11 cellular contexts compared by ENCODE assay signal in the genomic region with DNA sequence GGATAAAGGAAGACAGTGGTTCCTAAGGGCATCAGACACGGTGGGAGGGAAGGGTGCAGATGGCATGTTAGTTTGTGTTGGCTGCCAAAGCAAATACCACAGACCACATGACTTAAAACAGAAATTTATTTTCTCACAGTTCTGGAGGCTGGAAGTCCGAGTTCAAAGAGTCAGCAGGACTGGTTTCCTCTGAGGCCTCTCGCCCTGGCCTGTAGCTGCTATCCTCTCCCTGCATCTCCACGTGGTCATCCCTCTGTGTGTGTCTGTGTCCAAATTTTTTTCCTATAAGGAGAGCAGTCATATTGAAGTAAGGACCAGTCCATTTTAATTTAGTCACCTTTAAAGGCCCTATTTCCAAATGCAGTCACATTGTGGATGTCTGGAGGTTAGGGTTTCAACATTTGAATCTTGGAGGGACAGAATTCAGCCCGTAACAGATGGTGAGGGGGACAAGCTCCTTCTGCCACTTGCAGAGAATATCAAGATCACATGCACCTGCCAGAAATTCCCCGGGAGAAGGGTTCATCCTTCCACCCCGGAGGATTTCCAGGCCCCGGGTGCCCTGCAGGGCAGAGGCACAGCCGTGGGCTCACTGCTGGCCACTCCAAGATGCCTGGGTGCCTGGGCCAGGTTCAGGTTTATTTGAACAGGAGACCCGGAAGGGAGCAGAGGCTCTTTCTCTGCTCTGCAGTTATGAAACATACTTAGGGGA. TPM values are rescaled to one million over a fixed set of nuclear protein-coding genes. Genes with fewer than 3 reads are reported as not detected.
DNase-seq lines count a peak whose midpoint lies in the region; ATAC-seq and TF ChIP-seq lines count a peak whose summit lies in the region.
"Had no signal": no experiment of that assay in that cellular context is flagged by ENCODE, and none has a peak within 500 bp of the region (broad histone marks: within the 10 kb centered on the region; RNA-seq: fewer than 3 reads in every experiment).

No MANE protein-coding gene starts in this region.

- no peak for TF ChIP-seq CTCF in PC-9 (conservative IDR thresholded peaks at IDR 0.05)

- H3K36me3 Mint-ChIP-seq in activated CD4-positive, alpha-beta T cell treated with anti-CD3 and anti-CD28 coated beads, Interleukin-2, amount 10 ng/mL, durations not matched to agents 24 days and 14 days (ENCODE audit: low read depth): peaks cover 2% of the 10 kb centered on the region
- peaks cover 46% of the 10 kb centered on the region for H3K36me3 Mint-ChIP-seq in dendritic cell treated with granulocyte-macrophage colony-stimulating factor and Interleukin-4, amounts not matched to agents 40 ng/mL and 50 ng/mL, for 4 days (ENCODE audit: low read depth)

- peak overlapping the region; percentile 88 for H3K27ac Mint-ChIP-seq in activated CD4-positive, alpha-beta T cell treated with anti-CD3 and anti-CD28 coated beads, Interleukin-2, amount 10 ng/mL, durations not matched to agents 24 days and 14 days
- H3K27ac Mint-ChIP-seq in dendritic cell treated with granulocyte-macrophage colony-stimulating factor and Interleukin-4, amounts not matched to agents 40 ng/mL and 50 ng/mL, for 4 days: peak overlapping the region; percentile 72

- H2AFZ ChIP-seq in PC-9: no peak overlapping the region

- peaks cover 34% of the 10 kb centered on the region for H3K4me1 ChIP-seq in PC-9 (replicated peaks; ENCODE audit: insufficient read depth)

- POLR2A ChIA-PET in PC-9 (lab: Charles Lee; ENCODE audit: unreplicated experiment): interaction anchor here (0.5 to 0.6 kb wide), 2 partner anchors 105 to 298 kb away, joined by 5 to 7 read pairs; no protein-coding TSS in a partner anchor

- H3K4me3 Mint-ChIP-seq in activated CD4-positive, alpha-beta T cell treated with anti-CD3 and anti-CD28 coated beads, Interleukin-2, amount 10 ng/mL, durations not matched to agents 24 days and 14 days: peak overlapping the region; percentile 70
- H3K4me3 Mint-ChIP-seq in dendritic cell treated with granulocyte-macrophage colony-stimulating factor and Interleukin-4, amounts not matched to agents 40 ng/mL and 50 ng/mL, for 4 days: peak overlapping the region; percentile 63

- no peaks in the 10 kb centered on the region for H3K9me2 ChIP-seq in PC-9 (ENCODE audit: insufficient read depth)

- H3K27ac ChIP-seq in PC-9: no peak overlapping the region
- H3K27ac ChIP-seq: C4-2B, ovary, suprapubic skin had no signal

- no TSS peak for BruUV-seq in PC-9 (replicated peaks; lab: Mats Ljungman, UMichigan)

- no peaks in the 10 kb centered on the region for H3K9me3 Mint-ChIP-seq in activated CD4-positive, alpha-beta T cell treated with anti-CD3 and anti-CD28 coated beads, Interleukin-2, amount 10 ng/mL, durations not matched to agents 24 days and 14 days
- H3K9me3 Mint-ChIP-seq in dendritic cell treated with granulocyte-macrophage colony-stimulating factor and Interleukin-4, amounts not matched to agents 40 ng/mL and 50 ng/mL, for 4 days: no peaks in the 10 kb centered on the region

- 0 out of 2 replicates have a peak overlapping the region, but pooled peaks have one; percentile 2 for H3K4me2 ChIP-seq in PC-9

- no peaks in the 10 kb centered on the region for H3K79me2 ChIP-seq in PC-9 (ENCODE audit: low read depth)

- no peak for ATAC-seq in GM18520 (IDR thresholded peaks at IDR 0.05; ENCODE audit: unreplicated experiment)

- no peaks in the 10 kb centered on the region for H3K27me3 ChIP-seq in PC-9 (ENCODE audit: insufficient read depth, low read depth)
- H3K27me3 ChIP-seq: ovary, suprapubic skin had no signal

- CTCF ChIA-PET in PC-9 (lab: Charles Lee): no interaction called here

- H3K4me1 Mint-ChIP-seq in activated CD4-positive, alpha-beta T cell treated with anti-CD3 and anti-CD28 coated beads, Interleukin-2, amount 10 ng/mL, durations not matched to agents 24 days and 14 days: peaks cover 80% of the 10 kb centered on the region
- peaks cover 94% of the 10 kb centered on the region for H3K4me1 Mint-ChIP-seq in dendritic cell treated with granulocyte-macrophage colony-stimulating factor and Interleukin-4, amounts not matched to agents 40 ng/mL and 50 ng/mL, for 4 days (ENCODE audit: low read depth)

- no peaks in the 10 kb centered on the region for H4K20me1 ChIP-seq in PC-9 (ENCODE audit: insufficient read depth)

- peak; percentile 66 for DNase-seq in activated CD4-positive, alpha-beta T cell treated with anti-CD3 and anti-CD28 coated beads, Interleukin-2, amount 10 ng/mL, durations not matched to agents 24 days and 14 days
- no peak for DNase-seq in activated CD4-positive, alpha-beta T cell treated with anti-CD3 and anti-CD28 coated beads, Interleukin-2, amount 50 U/mL, for 48 hours
- peak; percentile 32 to 76 for DNase-seq in PC-9
- peak; percentile 73 for DNase-seq in smooth muscle cell of the brain vasculature (ENCODE audit: low read depth, low spot score)
- DNase-seq in pons (ENCODE audit: low spot score): no peak
- no peak for DNase-seq in NCI-H1048 (lab: John Stamatoyannopoulos, UW)
- DNase-seq: ovary had no signal

- H3K4me3 ChIP-seq in PC-9: no peak overlapping the region
- H3K4me3 ChIP-seq: ovary, suprapubic skin had no signal

- H3K36me3 ChIP-seq in PC-9 (ENCODE audit: low read depth): no peaks in the 10 kb centered on the region
- H3K36me3 ChIP-seq: ovary, suprapubic skin had no signal

- H3K9me3 ChIP-seq in PC-9 (ENCODE audit: insufficient read depth, low read depth): no peaks in the 10 kb centered on the region
- H3K9me3 ChIP-seq: ovary, suprapubic skin had no signal

- no peaks in the 10 kb centered on the region for H3K27me3 Mint-ChIP-seq in activated CD4-positive, alpha-beta T cell treated with anti-CD3 and anti-CD28 coated beads, Interleukin-2, amount 10 ng/mL, durations not matched to agents 24 days and 14 days
- no peaks in the 10 kb centered on the region for H3K27me3 Mint-ChIP-seq in dendritic cell treated with granulocyte-macrophage colony-stimulating factor and Interleukin-4, amounts not matched to agents 40 ng/mL and 50 ng/mL, for 4 days

- intact Hi-C loops in activated CD4-positive, alpha-beta T cell treated with anti-CD3 and anti-CD28 coated beads, Interleukin-2, amount 10 ng/mL, durations not matched to agents 24 days and 14 days (cut with micrococcal nuclease): loop anchor here (1.0 to 5.0 kb wide), 3 partner anchors 33 to 302 kb away; no protein-coding TSS in a partner anchor
- intact Hi-C loops in PC-9 (cut with micrococcal nuclease; ENCODE audit: unreplicated experiment): no loop called here
- intact Hi-C loops in dendritic cell treated with granulocyte-macrophage colony-stimulating factor and Interleukin-4, amounts not matched to agents 40 ng/mL and 50 ng/mL, for 4 days (cut with micrococcal nuclease): no loop called here

- peaks cover 21% of the 10 kb centered on the region for H3F3A ChIP-seq in PC-9 (ENCODE audit: insufficient read depth, low read depth)

RNA-seq across cellular contexts. Expression of a gene that starts 38.0 kb away (rescaled TPM):
- total RNA-seq in activated CD4-positive, alpha-beta T cell treated with anti-CD3 and anti-CD28 coated beads, Interleukin-2, amount 10 ng/mL, durations not matched to agents 24 days and 14 days: 48.8 and 49.2 TPM in 2 replicates
- total RNA-seq in PC-9 (2021): 12.2 and 12.9 TPM in 2 replicates

Comparison
In these comparisons a context has a peak if more than half of its experiments do, and no peak if none do; other contexts are left out.
1. DNase-seq: peak in activated CD4-positive, alpha-beta T cell treated with anti-CD3 and anti-CD28 coated beads, Interleukin-2, amount 10 ng/mL, durations not matched to agents 24 days and 14 days (single experiment), PC-9 (2 of 2) and smooth muscle cell of the brain vasculature (single experiment); none in activated CD4-positive, alpha-beta T cell treated with anti-CD3 and anti-CD28 coated beads, Interleukin-2, amount 50 U/mL, for 48 hours (0 of 2), pons (single experiment) and NCI-H1048 (single experiment).